Comparison of ENCODE assay signal across 10 cellular contexts in genomic region chr17:36641331-36641876, GRCh38. TPM values are rescaled to one million over a fixed set of nuclear protein-coding genes. Genes with fewer than 3 reads are reported as not detected.
DNase-seq lines count a peak whose midpoint lies in the region; ATAC-seq and TF ChIP-seq lines count a peak whose summit lies in the region.
"Had no signal": no experiment of that assay in that cellular context is flagged by ENCODE, and none has a peak within 500 bp of the region (broad histone marks: within the 10 kb centered on the region; RNA-seq: fewer than 3 reads in every experiment).

No MANE protein-coding gene starts in this region.

- no peak for DNase-seq in activated CD4-positive, alpha-beta T cell treated with anti-CD3 and anti-CD28 coated beads, Interleukin-2, amount 10 ng/mL, durations not matched to agents 7 days and 5 days
- DNase-seq in activated CD4-positive, alpha-beta T cell treated with anti-CD3 and anti-CD28 coated beads, Interleukin-2, amount 50 U/mL, for 48 hours: no peak
- DNase-seq in dorsolateral prefrontal cortex (no peak), mesendoderm (peak; percentile 36), thoracic aorta (ENCODE audit: low spot score) (no peak), SKM-1 treated with dmso at 0.1 percent for 144 hours (lab: John Stamatoyannopoulos, UW; ENCODE audit: unreplicated experiment) (no peak), amygdala (lab: John Stamatoyannopoulos, UW) (no peak)
- no peak for DNase-seq in T-helper 2 cell treated with Interferon-gamma antibody and Interleukin-4, amounts not matched to agents 5 μg/mL and 100 μg/mL, for 36 hours (ENCODE audit: low spot score)

- POLR2A ChIA-PET in activated CD4-positive, alpha-beta T cell treated with anti-CD3 and anti-CD28 coated beads, Interleukin-2, amount 10 ng/mL, durations not matched to agents 7 days and 5 days (lab: Charles Lee): no interaction called here

- peak overlapping the region; percentile 67 for H3K9ac ChIP-seq in mesendoderm (ENCODE audit: low read length)

- peak overlapping the region in 58 of 59 donors; percentile 16 to 70 (median 49) for H3K4me3 ChIP-seq in dorsolateral prefrontal cortex
- H3K4me3 ChIP-seq in mesendoderm (ENCODE audit: low read length): peak overlapping the region; percentile 12
- H3K4me3 ChIP-seq in thoracic aorta: peak overlapping the region; percentile 67

- no peak overlapping the region for H2BK15ac ChIP-seq in mesendoderm (replicated peaks; ENCODE audit: low read depth)

- intact Hi-C loops in dorsolateral prefrontal cortex (cut with DNase I): no loop called here

- CTCF ChIA-PET in activated CD4-positive, alpha-beta T cell treated with anti-CD3 and anti-CD28 coated beads, Interleukin-2, amount 10 ng/mL, durations not matched to agents 7 days and 5 days (lab: Charles Lee): interaction anchor here (1.7 kb wide), 1 partner anchor 15 kb away, joined by 3 read pairs; no protein-coding TSS in a partner anchor

- no peak overlapping the region for H3K4ac ChIP-seq in mesendoderm (ENCODE audit: low read depth, low read length)

- H3K4me3 Mint-ChIP-seq in activated CD4-positive, alpha-beta T cell treated with anti-CD3 and anti-CD28 coated beads, Interleukin-2, amount 10 ng/mL, durations not matched to agents 7 days and 5 days: peak overlapping the region; percentile 65
- H3K4me3 Mint-ChIP-seq in T-helper 2 cell treated with Interferon-gamma antibody and Interleukin-4, amounts not matched to agents 5 μg/mL and 100 μg/mL, for 36 hours: no peak overlapping the region

- H3K27ac ChIP-seq in dorsolateral prefrontal cortex: no peak overlapping the region
- no peak overlapping the region for H3K27ac ChIP-seq in mesendoderm (ENCODE audit: low read depth, low read length)
- no peak overlapping the region for H3K27ac ChIP-seq in thoracic aorta
- H3K27ac ChIP-seq: HL-60 had no signal

- H4K5ac ChIP-seq in mesendoderm (ENCODE audit: low read length): no peak overlapping the region

- H2AK5ac ChIP-seq in mesendoderm (ENCODE audit: low read length): no peak overlapping the region

- TF ChIP-seq CTCF in dorsolateral prefrontal cortex (IDR thresholded peaks at IDR 0.05 in 54 of 56, conservative IDR thresholded peaks at IDR 0.05 in 2 of 56; ENCODE audit: low read depth in 1 of 56, partially characterized antibody in 56 of 56) (no peak), thoracic aorta (IDR thresholded peaks at IDR 0.05) (no peak)

- H3K27me3 ChIP-seq in dorsolateral prefrontal cortex: peaks cover 0 to 70% (median 53%) of the 10 kb centered on the region in 45 donors
- peaks cover 25% of the 10 kb centered on the region for H3K27me3 ChIP-seq in mesendoderm (ENCODE audit: insufficient read depth, low read length, poor library complexity)
- H3K27me3 ChIP-seq in thoracic aorta (replicated peaks; ENCODE audit: insufficient read depth): peaks cover 27% of the 10 kb centered on the region

- peak overlapping the region; percentile 85 for H3K56ac ChIP-seq in mesendoderm (ENCODE audit: low read length)

- no CpG with 5 or more reads among the region's 43 CpGs for WGBS in mesendoderm (ENCODE audit: extremely low coverage, insufficient coverage, low lambda C conversion rate)

- H3K4me1 ChIP-seq in mesendoderm (ENCODE audit: control insufficient read depth, low read depth, low read length) (no peaks in the 10 kb centered on the region), thoracic aorta (ENCODE audit: control insufficient read depth in 1 of 2, low read depth in 2 of 2) (peaks cover 12 to 18% of the 10 kb centered on the region in 2 donors)

- no peaks in the 10 kb centered on the region for H3K36me3 ChIP-seq in mesendoderm (ENCODE audit: control insufficient read depth, insufficient read depth, low read length)
- H3K36me3 ChIP-seq in thoracic aorta: no peaks in the 10 kb centered on the region

- no peak overlapping the region for H2BK5ac ChIP-seq in mesendoderm (ENCODE audit: low read length)

- peaks cover 73% of the 10 kb centered on the region for H3K27me3 Mint-ChIP-seq in activated CD4-positive, alpha-beta T cell treated with anti-CD3 and anti-CD28 coated beads, Interleukin-2, amount 10 ng/mL, durations not matched to agents 7 days and 5 days
- peaks cover 74% of the 10 kb centered on the region for H3K27me3 Mint-ChIP-seq in T-helper 2 cell treated with Interferon-gamma antibody and Interleukin-4, amounts not matched to agents 5 μg/mL and 100 μg/mL, for 36 hours (ENCODE audit: low read depth)

- H3K4me2 ChIP-seq in mesendoderm (ENCODE audit: low read length): peak overlapping the region; percentile 78

- H3K4me1 Mint-ChIP-seq in activated CD4-positive, alpha-beta T cell treated with anti-CD3 and anti-CD28 coated beads, Interleukin-2, amount 10 ng/mL, durations not matched to agents 7 days and 5 days: peaks cover 15% of the 10 kb centered on the region
- H3K4me1 Mint-ChIP-seq in T-helper 2 cell treated with Interferon-gamma antibody and Interleukin-4, amounts not matched to agents 5 μg/mL and 100 μg/mL, for 36 hours (ENCODE audit: low read depth): peaks cover 12% of the 10 kb centered on the region

- ATAC-seq in thoracic aorta (ENCODE audit: insufficient number of reproducible peaks, low FRiP score, low read depth): no peak

- H3K23ac ChIP-seq in mesendoderm (ENCODE audit: low read length): peak overlapping the region; percentile 52

- no peaks in the 10 kb centered on the region for H3K9me3 Mint-ChIP-seq in activated CD4-positive, alpha-beta T cell treated with anti-CD3 and anti-CD28 coated beads, Interleukin-2, amount 10 ng/mL, durations not matched to agents 7 days and 5 days
- H3K9me3 Mint-ChIP-seq in T-helper 2 cell treated with Interferon-gamma antibody and Interleukin-4, amounts not matched to agents 5 μg/mL and 100 μg/mL, for 36 hours: no peaks in the 10 kb centered on the region
- H3K9me3 Mint-ChIP-seq: T-helper 1 cell treated with Interleukin-12 subunit alpha and Interleukin-12 subunit beta and Interleukin-4 antibody, amounts not matched to agents 30 μg/mL and 1 μg/mL, for 36 hours had no signal

- no peak overlapping the region for H2BK120ac ChIP-seq in mesendoderm (ENCODE audit: low read depth, low read length)

- no peaks in the 10 kb centered on the region for H3K79me1 ChIP-seq in mesendoderm (ENCODE audit: low read length)

- H3K27ac Mint-ChIP-seq in activated CD4-positive, alpha-beta T cell treated with anti-CD3 and anti-CD28 coated beads, Interleukin-2, amount 10 ng/mL, durations not matched to agents 7 days and 5 days: no peak overlapping the region
- H3K27ac Mint-ChIP-seq in T-helper 2 cell treated with Interferon-gamma antibody and Interleukin-4, amounts not matched to agents 5 μg/mL and 100 μg/mL, for 36 hours: no peak overlapping the region
- H3K27ac Mint-ChIP-seq: T-helper 1 cell treated with Interleukin-12 subunit alpha and Interleukin-12 subunit beta and Interleukin-4 antibody, amounts not matched to agents 30 μg/mL and 1 μg/mL, for 36 hours had no signal

- no peaks in the 10 kb centered on the region for H3K36me3 Mint-ChIP-seq in activated CD4-positive, alpha-beta T cell treated with anti-CD3 and anti-CD28 coated beads, Interleukin-2, amount 10 ng/mL, durations not matched to agents 7 days and 5 days (ENCODE audit: low read depth)
- H3K36me3 Mint-ChIP-seq in T-helper 2 cell treated with Interferon-gamma antibody and Interleukin-4, amounts not matched to agents 5 μg/mL and 100 μg/mL, for 36 hours (ENCODE audit: low read depth): no peaks in the 10 kb centered on the region

- H3K79me2 ChIP-seq in mesendoderm (ENCODE audit: control insufficient read depth, insufficient read depth, low read length): no peaks in the 10 kb centered on the region

- H3K18ac ChIP-seq in mesendoderm (ENCODE audit: low read length): no peak overlapping the region

- H3K9me3 ChIP-seq in thoracic aorta: no peaks in the 10 kb centered on the region

- H4K8ac ChIP-seq in mesendoderm (ENCODE audit: low read depth, low read length): no peak overlapping the region

RNA-seq across cellular contexts. Expression of gene MRM1, which starts 40.0 kb away (rescaled TPM):
- 1 to 10 TPM; 6.8 to 8.6 TPM for total RNA-seq in activated CD4-positive, alpha-beta T cell treated with anti-CD3 and anti-CD28 coated beads, Interleukin-2, amount 10 ng/mL, durations not matched to agents 7 days and 5 days
- 10 to 100 TPM in 12 of 120 experiments, 1 to 10 TPM in 108; 4.4 to 12.1 (median 8.0) TPM for total RNA-seq in dorsolateral prefrontal cortex
- 4.0 TPM for polyA plus RNA-seq in mesendoderm (2013, experiment 1 of 2)
- 4.0 TPM for polyA plus RNA-seq in mesendoderm (2013, experiment 2 of 2)
- total RNA-seq in thoracic aorta: 1 to 10 TPM; 3.8 to 3.9 TPM

RNA-seq across cellular contexts. Expression of gene DHRS11, which starts 49.7 kb away (rescaled TPM):
- 1 to 10 TPM; 4.8 to 5.0 TPM for total RNA-seq in activated CD4-positive, alpha-beta T cell treated with anti-CD3 and anti-CD28 coated beads, Interleukin-2, amount 10 ng/mL, durations not matched to agents 7 days and 5 days
- total RNA-seq in dorsolateral prefrontal cortex (10 to 100 TPM; 12.5 to 49.2 (median 28.7) TPM), thoracic aorta (10 to 100 TPM; 10.1 to 17.3 TPM)
- polyA plus RNA-seq in mesendoderm (2013, experiment 1 of 2): 15.6 TPM
- 14.9 TPM for polyA plus RNA-seq in mesendoderm (2013, experiment 2 of 2)

Comparison
In these comparisons a context has a peak if more than half of its experiments do, and no peak if none do; other contexts are left out.
1. H3K4me3 ChIP-seq: peak in every context shown above with its lines; median percentile 67 in thoracic aorta; 49 in dorsolateral prefrontal cortex; 12 in mesendoderm.